ENCODE assay signal across 16 cellular contexts in the genomic region with DNA sequence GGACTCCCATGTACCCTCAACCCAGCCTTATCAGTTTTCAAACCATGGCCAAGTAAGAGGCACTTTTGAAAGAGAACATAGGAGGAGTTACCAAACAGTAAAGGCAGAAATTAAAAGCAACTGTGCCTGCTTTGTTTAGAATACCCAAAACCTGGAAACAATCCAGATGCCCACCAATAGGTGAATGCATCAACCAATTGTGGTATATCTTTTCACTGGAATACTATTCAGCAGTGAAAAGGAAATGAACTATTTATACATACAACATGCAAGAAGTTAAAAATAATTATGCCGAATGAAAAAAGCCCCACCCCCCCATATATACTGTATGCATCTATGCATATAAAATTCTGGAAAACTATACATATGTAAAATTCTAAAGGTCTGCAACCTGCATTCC. TPM values are rescaled to one million over a fixed set of nuclear protein-coding genes. Genes with fewer than 3 reads are reported as not detected.
DNase-seq lines count a peak whose midpoint lies in the region; ATAC-seq and TF ChIP-seq lines count a peak whose summit lies in the region.
"Had no signal": no experiment of that assay in that cellular context is flagged by ENCODE, and none has a peak within 500 bp of the region (broad histone marks: within the 10 kb centered on the region; RNA-seq: fewer than 3 reads in every experiment).

No MANE protein-coding gene starts in this region.

- no peak for DNase-seq in mammary epithelial cell
- no peak for DNase-seq in MCF 10A (ENCODE audit: unreplicated experiment)
- no peak for DNase-seq in WTC11 (ENCODE audit: low spot score)
- DNase-seq in foreskin keratinocyte: no peak
- DNase-seq in NCI-H187 treated with DMSO at 0.1 percent for 48 hours (lab: John Stamatoyannopoulos, UW): no peak
- DNase-seq in SW 1271 (lab: John Stamatoyannopoulos, UW): no peak
- DNase-seq: BE2C; CD4-positive, alpha-beta memory T cell; COR-L47; DMS153; DMS79 treated with DMSO at 0.1 percent for 48 hours; EL; GOT3 had no signal

- WGBS in mammary epithelial cell (ENCODE audit: low coverage, missing lambda C conversion rate): no CpG with 5 or more reads among the region's 1 CpG

- CTCF ChIA-PET in mammary epithelial cell (lab: Charles Lee; ENCODE audit: low non-redundant PET): no interaction called here
- CTCF ChIA-PET in MCF 10A (lab: Yijun Ruan, JAX): no interaction called here
- CTCF ChIA-PET in WTC11 (lab: Charles Lee): no interaction called here

- no peak overlapping the region for H2AFZ ChIP-seq in mammary epithelial cell (ENCODE audit: low read depth, low read length)

- H3K4me1 Mint-ChIP-seq in MCF 10A (ENCODE audit: insufficient read depth, unreplicated experiment): peaks cover 34% of the 10 kb centered on the region
- H3K4me1 Mint-ChIP-seq in WTC11: peaks cover 10% of the 10 kb centered on the region

- ATAC-seq in WTC11 (no peak), foreskin keratinocyte (no peak), HG02588 (IDR thresholded peaks at IDR 0.05; ENCODE audit: unreplicated experiment) (no peak)

- H3K4me1 ChIP-seq in mammary epithelial cell (ENCODE audit: insufficient read depth, low read length): peaks cover 19% of the 10 kb centered on the region
- H3K4me1 ChIP-seq in foreskin keratinocyte: peaks cover 8% of the 10 kb centered on the region
- H3K4me1 ChIP-seq: BE2C had no signal

- H3K27ac Mint-ChIP-seq in MCF 10A (ENCODE audit: low read depth, unreplicated experiment) (no peak overlapping the region), WTC11 (no peak overlapping the region)

- intact Hi-C loops in mammary epithelial cell (cut with micrococcal nuclease) (no loop called here), MCF 10A (cut with micrococcal nuclease) (no loop called here)

- no peak overlapping the region for H3K4me3 ChIP-seq in mammary epithelial cell (replicated peaks in 1 of 3; ENCODE audit: insufficient read depth in 1 of 3, low read depth in 2 of 3, low read length in 3 of 3)
- H3K4me3 ChIP-seq: HAP-1 had no signal

- BruUV-seq in mammary epithelial cell (replicated peaks; lab: Mats Ljungman, UMichigan) (no TSS peak), MCF 10A (replicated peaks; lab: Mats Ljungman, UMichigan) (no TSS peak)

- TF ChIP-seq CTCF in mammary epithelial cell (conservative IDR thresholded peaks at IDR 0.05 in 1 of 2, IDR thresholded peaks at IDR 0.05 in 1 of 2; ENCODE audit: extremely low read depth in 1 of 2, insufficient read depth in 1 of 2, low read depth in 1 of 2, low read length in 2 of 2) (no peak), MCF 10A (IDR thresholded peaks at IDR 0.05; ENCODE audit: unreplicated experiment) (no peak), WTC11 (IDR thresholded peaks at IDR 0.05) (no peak), foreskin keratinocyte (conservative IDR thresholded peaks at IDR 0.05) (no peak)

- in situ Hi-C loops in mammary epithelial cell (cut with MboI; ENCODE audit: low sequenced_read_pairs in 2 of 2): no loop called here

- no peaks in the 10 kb centered on the region for H4K20me1 ChIP-seq in mammary epithelial cell (ENCODE audit: insufficient read depth, low read length)

- H3K27ac ChIP-seq in mammary epithelial cell (ENCODE audit: insufficient read depth, low read depth, low read length): peak overlapping the region; percentile 88
- peak overlapping the region; percentile 79 for H3K27ac ChIP-seq in foreskin keratinocyte
- H3K27ac ChIP-seq: C4-2B had no signal

- no peak overlapping the region for H3K4me3 Mint-ChIP-seq in MCF 10A (ENCODE audit: unreplicated experiment)
- H3K4me3 Mint-ChIP-seq in WTC11: no peak overlapping the region

- dilution Hi-C loops in mammary epithelial cell (cut with HindIII; ENCODE audit: low sequenced_read_pairs): no loop called here

- H3K36me3 Mint-ChIP-seq in MCF 10A (ENCODE audit: insufficient read depth, unreplicated experiment): no peaks in the 10 kb centered on the region
- peaks cover 12% of the 10 kb centered on the region for H3K36me3 Mint-ChIP-seq in WTC11

- H3K27me3 Mint-ChIP-seq in MCF 10A (ENCODE audit: insufficient read depth, unreplicated experiment) (no peaks in the 10 kb centered on the region), WTC11 (ENCODE audit: low read depth) (no peaks in the 10 kb centered on the region)
- H3K27me3 Mint-ChIP-seq: CD4-positive, alpha-beta memory T cell had no signal

- peaks cover 78% of the 10 kb centered on the region for H3K79me2 ChIP-seq in mammary epithelial cell (ENCODE audit: insufficient read depth, low read length)

- H3K36me3 ChIP-seq in mammary epithelial cell (ENCODE audit: insufficient read depth, low read length): no peaks in the 10 kb centered on the region
- H3K36me3 ChIP-seq: BE2C, HAP-1 had no signal

- H3K9me3 Mint-ChIP-seq in MCF 10A (ENCODE audit: unreplicated experiment) (no peaks in the 10 kb centered on the region), WTC11 (peaks cover 13% of the 10 kb centered on the region)

- H3K27me3 ChIP-seq in mammary epithelial cell (ENCODE audit: insufficient read depth, low read length): no peaks in the 10 kb centered on the region
- no peaks in the 10 kb centered on the region for H3K27me3 ChIP-seq in foreskin keratinocyte
- H3K27me3 ChIP-seq: BE2C had no signal

- H3K4me2 ChIP-seq in mammary epithelial cell (ENCODE audit: insufficient read depth, low read depth, low read length): no peak overlapping the region

- POLR2A ChIA-PET in MCF 10A (lab: Yijun Ruan, JAX): no interaction called here
- POLR2A ChIA-PET in WTC11 (lab: Charles Lee): no interaction called here

- H3K9me3 ChIP-seq in mammary epithelial cell (replicated peaks; ENCODE audit: insufficient read depth, low read length): no peaks in the 10 kb centered on the region
- H3K9me3 ChIP-seq: HAP-1 had no signal

- H3K9ac ChIP-seq in mammary epithelial cell (ENCODE audit: insufficient read depth, low read length): no peak overlapping the region

TF ChIP-seq in WTC11, 78 proteins besides CTCF, POLR2A, EP300 and RAD21:
- no peak for TF ChIP-seq ETV6 (CRISPR knock-in tag; IDR thresholded peaks at IDR 0.05)
- TF ChIP-seq GTF2I (CRISPR knock-in tag; conservative IDR thresholded peaks at IDR 0.05): peak; percentile 61; the same call in 1 of the 2 replicates
- no peak for TF ChIP-seq FOXK1 (CRISPR knock-in tag; IDR thresholded peaks at IDR 0.05)
- TF ChIP-seq ELF4 (CRISPR knock-in tag; IDR thresholded peaks at IDR 0.05; ENCODE audit: low read depth): no peak
- no peak for TF ChIP-seq SP1 (CRISPR knock-in tag; conservative IDR thresholded peaks at IDR 0.05)
- no peak for TF ChIP-seq MXD4 (CRISPR knock-in tag; IDR thresholded peaks at IDR 0.05; ENCODE audit: borderline replicate concordance)
- TF ChIP-seq NR3C1 (CRISPR knock-in tag; conservative IDR thresholded peaks at IDR 0.05; ENCODE audit: low read depth): no peak
- TF ChIP-seq, protein P1, sequence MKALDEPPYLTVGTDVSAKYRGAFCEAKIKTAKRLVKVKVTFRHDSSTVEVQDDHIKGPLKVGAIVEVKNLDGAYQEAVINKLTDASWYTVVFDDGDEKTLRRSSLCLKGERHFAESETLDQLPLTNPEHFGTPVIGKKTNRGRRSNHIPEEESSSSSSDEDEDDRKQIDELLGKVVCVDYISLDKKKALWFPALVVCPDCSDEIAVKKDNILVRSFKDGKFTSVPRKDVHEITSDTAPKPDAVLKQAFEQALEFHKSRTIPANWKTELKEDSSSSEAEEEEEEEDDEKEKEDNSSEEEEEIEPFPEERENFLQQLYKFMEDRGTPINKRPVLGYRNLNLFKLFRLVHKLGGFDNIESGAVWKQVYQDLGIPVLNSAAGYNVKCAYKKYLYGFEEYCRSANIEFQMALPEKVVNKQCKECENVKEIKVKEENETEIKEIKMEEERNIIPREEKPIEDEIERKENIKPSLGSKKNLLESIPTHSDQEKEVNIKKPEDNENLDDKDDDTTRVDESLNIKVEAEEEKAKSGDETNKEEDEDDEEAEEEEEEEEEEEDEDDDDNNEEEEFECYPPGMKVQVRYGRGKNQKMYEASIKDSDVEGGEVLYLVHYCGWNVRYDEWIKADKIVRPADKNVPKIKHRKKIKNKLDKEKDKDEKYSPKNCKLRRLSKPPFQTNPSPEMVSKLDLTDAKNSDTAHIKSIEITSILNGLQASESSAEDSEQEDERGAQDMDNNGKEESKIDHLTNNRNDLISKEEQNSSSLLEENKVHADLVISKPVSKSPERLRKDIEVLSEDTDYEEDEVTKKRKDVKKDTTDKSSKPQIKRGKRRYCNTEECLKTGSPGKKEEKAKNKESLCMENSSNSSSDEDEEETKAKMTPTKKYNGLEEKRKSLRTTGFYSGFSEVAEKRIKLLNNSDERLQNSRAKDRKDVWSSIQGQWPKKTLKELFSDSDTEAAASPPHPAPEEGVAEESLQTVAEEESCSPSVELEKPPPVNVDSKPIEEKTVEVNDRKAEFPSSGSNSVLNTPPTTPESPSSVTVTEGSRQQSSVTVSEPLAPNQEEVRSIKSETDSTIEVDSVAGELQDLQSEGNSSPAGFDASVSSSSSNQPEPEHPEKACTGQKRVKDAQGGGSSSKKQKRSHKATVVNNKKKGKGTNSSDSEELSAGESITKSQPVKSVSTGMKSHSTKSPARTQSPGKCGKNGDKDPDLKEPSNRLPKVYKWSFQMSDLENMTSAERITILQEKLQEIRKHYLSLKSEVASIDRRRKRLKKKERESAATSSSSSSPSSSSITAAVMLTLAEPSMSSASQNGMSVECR (CRISPR knock-in tag; IDR thresholded peaks at IDR 0.05; ENCODE audit: borderline replicate concordance): no peak
- no peak for TF ChIP-seq ZNF396 (CRISPR knock-in tag; IDR thresholded peaks at IDR 0.05; ENCODE audit: borderline replicate concordance)

RNA-seq across cellular contexts. Expression of a gene that starts 37.0 kb away (rescaled TPM):
- total RNA-seq in mammary epithelial cell: 10 to 100 TPM in 1 of 2 donors, 1 to 10 TPM in 1; 5.7 to 35.8 TPM
- polyA plus RNA-seq in mammary epithelial cell: 31.7 TPM
- 36.5 TPM for polyA minus RNA-seq in mammary epithelial cell
- 28.3 and 40.1 TPM in 2 replicates for total RNA-seq in MCF 10A (2022)
- 36.9 to 42.0 TPM (median 39.8 TPM) in 3 replicates for total RNA-seq in WTC11 (2021)
- 58.4 and 64.8 TPM in 2 replicates for total RNA-seq in foreskin keratinocyte
- polyA plus RNA-seq in foreskin keratinocyte: 56.4 and 57.3 TPM in 2 replicates

RNA-seq across cellular contexts. Expression of a gene that starts 47.8 kb away (rescaled TPM):
- total RNA-seq in mammary epithelial cell: 10 to 100 TPM; 31.5 to 92.1 TPM
- 43.9 TPM for polyA plus RNA-seq in mammary epithelial cell
- 24.1 TPM for polyA minus RNA-seq in mammary epithelial cell
- 93.1 and 107 TPM in 2 replicates for total RNA-seq in MCF 10A (2022)
- 58.9 to 66.9 TPM (median 59.0 TPM) in 3 replicates for total RNA-seq in WTC11 (2021)
- total RNA-seq in foreskin keratinocyte: 55.1 and 66.5 TPM in 2 replicates
- polyA plus RNA-seq in foreskin keratinocyte: 39.9 and 50.6 TPM in 2 replicates
